In the genomic region with DNA sequence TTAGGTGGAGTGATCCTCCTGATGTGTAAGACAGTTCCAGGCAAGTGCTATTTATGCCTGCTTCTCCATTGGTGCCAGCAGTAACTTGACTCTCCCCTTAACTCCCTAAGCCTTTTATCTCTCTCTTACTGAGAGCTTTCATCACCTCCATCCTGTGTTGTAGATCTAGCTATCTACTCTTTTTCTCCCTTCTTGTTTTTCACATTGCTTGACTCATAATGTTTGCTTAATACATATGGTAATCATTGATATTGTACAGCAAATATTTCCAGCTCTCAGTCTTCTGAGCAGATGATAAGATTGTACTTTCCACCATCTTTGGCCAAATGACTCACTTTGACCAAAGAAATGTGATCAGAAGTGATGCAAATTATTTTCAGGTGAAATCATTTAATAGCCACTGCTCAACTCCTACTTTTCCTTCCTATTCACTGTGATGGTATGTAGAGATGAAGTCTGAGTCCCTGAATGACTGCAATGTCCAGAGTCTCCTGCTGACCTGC, we compare ENCODE assay signal across 18 cellular contexts.
DNase-seq lines count a peak whose midpoint lies in the region; ATAC-seq and TF ChIP-seq lines count a peak whose summit lies in the region.
"Had no signal": no experiment of that assay in that cellular context is flagged by ENCODE, and none has a peak within 500 bp of the region (broad histone marks: within the 10 kb centered on the region; RNA-seq: fewer than 3 reads in every experiment).

No MANE protein-coding gene starts in this region.

- H3K9me3 ChIP-seq in ascending aorta, result peaks cover 0 to 10% of the 10 kb centered on the region in 2 donors
- H3K9me3 ChIP-seq: BLaER1 had no signal

- no peaks in the 10 kb centered on the region for H3K27me3 ChIP-seq in foreskin keratinocyte
- no peaks in the 10 kb centered on the region for H3K27me3 ChIP-seq in ascending aorta
- H3K27me3 ChIP-seq: BLaER1, stomach had no signal

- H3K4me3 Mint-ChIP-seq in activated naive CD4-positive, alpha-beta T cell treated with anti-CD3 and anti-CD28 coated beads, Interleukin-2, amount 10 ng/mL, durations not matched to agents 7 days and 5 days, result no peak overlapping the region
- H3K4me3 Mint-ChIP-seq in activated naive CD8-positive, alpha-beta T cell, result no peak overlapping the region
- H3K4me3 Mint-ChIP-seq in stimulated activated naive CD8-positive, alpha-beta T cell treated with anti-CD3 and anti-CD28 coated beads, Interleukin-15, Interleukin-2, amounts not matched to agents 100 ng/mL and 50 ng/mL, for 24 hours, result peak overlapping the region; percentile 2
- H3K4me3 Mint-ChIP-seq: mesothelial cell of epicardium had no signal

- no peak for DNase-seq in activated naive CD4-positive, alpha-beta T cell treated with anti-CD3 and anti-CD28 coated beads, Interleukin-2, amount 50 U/mL, for 72 hours (ENCODE audit: low spot score in 2 of 2)
- no peak for DNase-seq in activated naive CD4-positive, alpha-beta T cell treated with anti-CD3 and anti-CD28 coated beads, Interleukin-2, amount 10 ng/mL, durations not matched to agents 7 days and 5 days
- DNase-seq in foreskin keratinocyte (peak; percentile 18 to 64), ascending aorta (ENCODE audit: low spot score in 2 of 2) (no peak)
- no peak for DNase-seq in activated effector memory CD4-positive, alpha-beta T cell treated with anti-CD3 and anti-CD28 coated beads, Interleukin-2, amount 50 U/mL, for 16 hours
- DNase-seq: GF-D8; Karpas-422; NCI-H187; NK-92 treated with Interleukin-12 subunit alpha and Interleukin-12 subunit beta, amount 100 ng/mL, for 24 hours; posterior cingulate gyrus; stimulated activated CD4-positive, alpha-beta T cell treated with anti-CD3 and anti-CD28 coated beads, Interleukin-4, amount 100 ng/mL, for 24 hours; stomach had no signal

- peaks cover 12 to 29% of the 10 kb centered on the region in 2 donors for H3K36me3 Mint-ChIP-seq in activated naive CD4-positive, alpha-beta T cell treated with anti-CD3 and anti-CD28 coated beads, Interleukin-2, amount 50 U/mL, for 72 hours
- H3K36me3 Mint-ChIP-seq in activated naive CD4-positive, alpha-beta T cell treated with anti-CD3 and anti-CD28 coated beads, Interleukin-2, amount 10 ng/mL, durations not matched to agents 7 days and 5 days, result peaks cover 8% of the 10 kb centered on the region
- peaks cover 19% of the 10 kb centered on the region for H3K36me3 Mint-ChIP-seq in activated naive CD8-positive, alpha-beta T cell
- peaks cover 15% of the 10 kb centered on the region for H3K36me3 Mint-ChIP-seq in stimulated activated naive CD8-positive, alpha-beta T cell treated with anti-CD3 and anti-CD28 coated beads, Interleukin-15, Interleukin-2, amounts not matched to agents 100 ng/mL and 50 ng/mL, for 24 hours (ENCODE audit: low read depth)

- ATAC-seq in activated naive CD4-positive, alpha-beta T cell treated with anti-CD3 and anti-CD28 coated beads, Interleukin-2, amount 50 U/mL, for 72 hours, result peak; percentile 72 to 79
- ATAC-seq in foreskin keratinocyte (peak; percentile 44), GM21526 (IDR thresholded peaks at IDR 0.05; ENCODE audit: low FRiP score, unreplicated experiment) (no peak)

- H3K27ac Mint-ChIP-seq in activated naive CD4-positive, alpha-beta T cell treated with anti-CD3 and anti-CD28 coated beads, Interleukin-2, amount 50 U/mL, for 72 hours, result peak overlapping the region in 1 of 2 donors; percentile 8
- H3K27ac Mint-ChIP-seq in activated naive CD4-positive, alpha-beta T cell treated with anti-CD3 and anti-CD28 coated beads, Interleukin-2, amount 10 ng/mL, durations not matched to agents 7 days and 5 days, result no peak overlapping the region
- peak overlapping the region; percentile 64 for H3K27ac Mint-ChIP-seq in activated naive CD8-positive, alpha-beta T cell
- H3K27ac Mint-ChIP-seq in stimulated activated naive CD8-positive, alpha-beta T cell treated with anti-CD3 and anti-CD28 coated beads, Interleukin-15, Interleukin-2, amounts not matched to agents 100 ng/mL and 50 ng/mL, for 24 hours, result peak overlapping the region; percentile 65
- H3K27ac Mint-ChIP-seq: mesothelial cell of epicardium had no signal

- H3K9me3 Mint-ChIP-seq in activated naive CD4-positive, alpha-beta T cell treated with anti-CD3 and anti-CD28 coated beads, Interleukin-2, amount 50 U/mL, for 72 hours, result peaks cover 9 to 19% of the 10 kb centered on the region in 2 donors
- H3K9me3 Mint-ChIP-seq in activated naive CD4-positive, alpha-beta T cell treated with anti-CD3 and anti-CD28 coated beads, Interleukin-2, amount 10 ng/mL, durations not matched to agents 7 days and 5 days, result peaks cover 16% of the 10 kb centered on the region
- peaks cover 14% of the 10 kb centered on the region for H3K9me3 Mint-ChIP-seq in activated naive CD8-positive, alpha-beta T cell (ENCODE audit: low read depth)
- peaks cover 12% of the 10 kb centered on the region for H3K9me3 Mint-ChIP-seq in stimulated activated naive CD8-positive, alpha-beta T cell treated with anti-CD3 and anti-CD28 coated beads, Interleukin-15, Interleukin-2, amounts not matched to agents 100 ng/mL and 50 ng/mL, for 24 hours

- H3K27ac ChIP-seq in foreskin keratinocyte, result no peak overlapping the region
- H3K27ac ChIP-seq in ascending aorta, result no peak overlapping the region
- H3K27ac ChIP-seq: BLaER1, stomach had no signal

- no peak overlapping the region for H3K4me3 ChIP-seq in ascending aorta
- H3K4me3 ChIP-seq: BLaER1, coronary artery, stomach had no signal

- H3K36me3 ChIP-seq in ascending aorta, result no peaks in the 10 kb centered on the region
- H3K36me3 ChIP-seq: BLaER1, stomach had no signal

- no peaks in the 10 kb centered on the region for H3K4me1 Mint-ChIP-seq in activated naive CD4-positive, alpha-beta T cell treated with anti-CD3 and anti-CD28 coated beads, Interleukin-2, amount 10 ng/mL, durations not matched to agents 7 days and 5 days
- peaks cover 13% of the 10 kb centered on the region for H3K4me1 Mint-ChIP-seq in activated naive CD8-positive, alpha-beta T cell (ENCODE audit: low read depth)
- peaks cover 23% of the 10 kb centered on the region for H3K4me1 Mint-ChIP-seq in stimulated activated naive CD8-positive, alpha-beta T cell treated with anti-CD3 and anti-CD28 coated beads, Interleukin-15, Interleukin-2, amounts not matched to agents 100 ng/mL and 50 ng/mL, for 24 hours (ENCODE audit: low read depth)
- H3K4me1 Mint-ChIP-seq: mesothelial cell of epicardium had no signal

- H3K4me1 ChIP-seq in foreskin keratinocyte (no peaks in the 10 kb centered on the region), ascending aorta (peaks cover 12 to 22% of the 10 kb centered on the region in 2 donors)
- H3K4me1 ChIP-seq: BLaER1 had no signal

- intact Hi-C loops in ascending aorta (cut with DNase I), result no loop called here

- TF ChIP-seq CTCF in foreskin keratinocyte (conservative IDR thresholded peaks at IDR 0.05) (no peak), ascending aorta (IDR thresholded peaks at IDR 0.05) (no peak)

- CTCF ChIA-PET in activated naive CD4-positive, alpha-beta T cell treated with anti-CD3 and anti-CD28 coated beads, Interleukin-2, amount 10 ng/mL, durations not matched to agents 7 days and 5 days (lab: Charles Lee), result no interaction called here

- no peaks in the 10 kb centered on the region for H3K27me3 Mint-ChIP-seq in activated naive CD4-positive, alpha-beta T cell treated with anti-CD3 and anti-CD28 coated beads, Interleukin-2, amount 10 ng/mL, durations not matched to agents 7 days and 5 days
- no peaks in the 10 kb centered on the region for H3K27me3 Mint-ChIP-seq in activated naive CD8-positive, alpha-beta T cell
- no peaks in the 10 kb centered on the region for H3K27me3 Mint-ChIP-seq in stimulated activated naive CD8-positive, alpha-beta T cell treated with anti-CD3 and anti-CD28 coated beads, Interleukin-15, Interleukin-2, amounts not matched to agents 100 ng/mL and 50 ng/mL, for 24 hours

Comparison
In these comparisons a context has a peak if more than half of its experiments do, and no peak if none do; other contexts are left out.
1. DNase-seq: peak in foreskin keratinocyte (2 of 2); none in activated naive CD4-positive, alpha-beta T cell treated with anti-CD3 and anti-CD28 coated beads, Interleukin-2, amount 50 U/mL, for 72 hours (0 of 2), activated naive CD4-positive, alpha-beta T cell treated with anti-CD3 and anti-CD28 coated beads, Interleukin-2, amount 10 ng/mL, durations not matched to agents 7 days and 5 days (single experiment), activated effector memory CD4-positive, alpha-beta T cell treated with anti-CD3 and anti-CD28 coated beads, Interleukin-2, amount 50 U/mL, for 16 hours (single experiment) and ascending aorta (0 of 2).